Comparison of ENCODE assay signal across 28 cellular contexts in the genomic region with DNA sequence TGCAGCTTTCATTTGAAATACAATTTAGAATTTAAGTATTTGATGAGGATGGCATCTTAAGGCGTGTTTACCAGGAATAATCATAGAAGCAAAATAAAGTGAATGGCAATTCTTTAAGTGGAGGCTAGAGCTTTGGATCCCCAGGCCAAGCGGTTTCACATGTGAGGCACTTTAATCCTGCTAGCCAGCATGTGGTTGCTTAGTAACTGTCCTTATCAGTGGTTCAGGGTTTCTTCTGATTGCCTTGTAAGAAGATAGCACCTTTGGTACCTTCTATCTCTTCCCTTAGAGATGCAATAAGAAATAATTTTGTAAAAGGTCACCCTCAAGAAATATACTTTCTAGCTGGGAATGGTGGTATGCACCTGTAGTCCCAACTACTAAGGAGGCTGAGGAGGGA. TPM values are rescaled to one million over a fixed set of nuclear protein-coding genes. Genes with fewer than 3 reads are reported as not detected.
"Had no signal": no experiment of that assay in that cellular context is flagged by ENCODE, and none has a peak within 500 bp of the region (broad histone marks: within the 10 kb centered on the region; RNA-seq: fewer than 3 reads in every experiment).

No MANE protein-coding gene starts in this region.

- H3K4me3 Mint-ChIP-seq: activated CD4-positive, alpha-beta memory T cell treated with anti-CD3 and anti-CD28 coated beads for 36 hours; activated T-helper 1 cell treated with anti-CD3 and anti-CD28 coated beads, Interleukin-12 subunit alpha, Interleukin-12 subunit beta, Interleukin-2, Interleukin-4 antibody, amounts not matched to agents 30 ng/mL and 10 ng/mL and 1 ng/mL, durations not matched to agents 14 hours and 24 hours and 36 hours; effector memory CD8-positive, alpha-beta T cell; immature natural killer cell; naive thymus-derived CD8-positive, alpha-beta T cell; neural crest cell had no signal

- H3K27me3 Mint-ChIP-seq: activated CD4-positive, alpha-beta memory T cell treated with anti-CD3 and anti-CD28 coated beads for 36 hours; naive thymus-derived CD8-positive, alpha-beta T cell had no signal

- H3K9me3 ChIP-seq: gastroesophageal sphincter, testis, transverse colon had no signal

- ATAC-seq: activated CD4-positive, CD25-positive, alpha-beta regulatory T cell treated with anti-CD3 and anti-CD28 coated beads, Interleukin-2, amount 50 U/mL, for 24 hours; effector memory CD8-positive, alpha-beta T cell; gastroesophageal sphincter; naive thymus-derived CD8-positive, alpha-beta T cell; right cardiac atrium; stimulated activated naive CD8-positive, alpha-beta T cell treated with anti-CD3 and anti-CD28 coated beads, Interleukin-15, Interleukin-2, amounts not matched to agents 100 U/mL and 50 U/mL, for 24 hours had no signal

- H3K36me3 Mint-ChIP-seq: activated CD4-positive, alpha-beta memory T cell treated with anti-CD3 and anti-CD28 coated beads for 36 hours; naive thymus-derived CD8-positive, alpha-beta T cell had no signal

- H3K27ac Mint-ChIP-seq: activated CD4-positive, alpha-beta memory T cell treated with anti-CD3 and anti-CD28 coated beads for 36 hours; activated T-helper 1 cell treated with anti-CD3 and anti-CD28 coated beads, Interleukin-12 subunit alpha, Interleukin-12 subunit beta, Interleukin-2, Interleukin-4 antibody, amounts not matched to agents 30 ng/mL and 10 ng/mL and 1 ng/mL, durations not matched to agents 14 hours and 24 hours and 36 hours; effector memory CD8-positive, alpha-beta T cell; immature natural killer cell; naive thymus-derived CD8-positive, alpha-beta T cell had no signal

- DNase-seq: activated CD4-positive, alpha-beta memory T cell treated with anti-CD3 and anti-CD28 coated beads for 36 hours; activated CD4-positive, alpha-beta T cell treated with anti-CD3 and anti-CD28 coated beads for 48 hours; activated CD8-positive, alpha-beta memory T cell treated with anti-CD3 and anti-CD28 coated beads, Interleukin-2, amount 50 U/mL, for 4 hours; activated gamma-delta T cell treated with Interleukin-2 at 50 U/mL for 16 hours; activated naive CD4-positive, alpha-beta T cell treated with anti-CD3 and anti-CD28 coated beads, Interleukin-2, amount 50 U/mL, for 16 hours; activated T-cell treated with anti-CD3 and anti-CD28 coated beads, Interleukin-2, amount 50 U/mL, for 1 hour; amygdala; caudate nucleus; cortex of kidney; effector memory CD8-positive, alpha-beta T cell; hippocampal formation; immature natural killer cell; kidney; midbrain; naive thymus-derived CD8-positive, alpha-beta T cell; occipital lobe; posterior cingulate gyrus; stimulated activated CD4-positive, alpha-beta T cell treated with anti-CD3 and anti-CD28 coated beads, Interleukin-12 subunit alpha, Interleukin-12 subunit beta, amount 100 ng/mL, for 4 hours; stimulated activated CD4-positive, alpha-beta T cell treated with anti-CD3 and anti-CD28 coated beads, Interleukin-4, amount 100 ng/mL, for 1 hour; stimulated activated naive CD8-positive, alpha-beta T cell treated with anti-CD3 and anti-CD28 coated beads, Interleukin-15, Interleukin-2, amounts not matched to agents 100 U/mL and 50 U/mL, for 24 hours; T-helper 2 cell; testis; transverse colon had no signal

RNA-seq across cellular contexts. Expression of gene SERP2, which starts 38.9 kb away (rescaled TPM):
- total RNA-seq: activated CD4-positive, alpha-beta memory T cell treated with anti-CD3 and anti-CD28 coated beads for 36 hours; activated T-helper 1 cell treated with anti-CD3 and anti-CD28 coated beads, Interleukin-12 subunit alpha, Interleukin-12 subunit beta, Interleukin-2, Interleukin-4 antibody, amounts not matched to agents 30 ng/mL and 10 ng/mL and 1 ng/mL, durations not matched to agents 14 hours and 24 hours and 36 hours; naive thymus-derived CD8-positive, alpha-beta T cell had no signal
